10 cellular contexts compared by ENCODE assay signal in genomic region chr3:194322701-194323174, GRCh38. TPM values are rescaled to one million over a fixed set of nuclear protein-coding genes. Genes with fewer than 3 reads are reported as not detected.
DNase-seq lines count a peak whose midpoint lies in the region; TF ChIP-seq lines count a peak whose summit lies in the region.
"Had no signal": no experiment of that assay in that cellular context is flagged by ENCODE, and none has a peak within 500 bp of the region (broad histone marks: within the 10 kb centered on the region; RNA-seq: fewer than 3 reads in every experiment).

No MANE protein-coding gene starts in this region.

- no peak overlapping the region for H3K9ac ChIP-seq in neuronal stem cell (ENCODE audit: low read depth, low read length, poor library complexity)
- H3K9ac ChIP-seq: KMS-11 had no signal

- H3K27me3 ChIP-seq in neuronal stem cell (ENCODE audit: control insufficient read depth in 3 of 3, insufficient read depth in 3 of 3, low read depth in 1 of 3, low read length in 3 of 3) = peaks cover 0 to 17% (median 3%) of the 10 kb centered on the region in 3 experiments
- H3K27me3 ChIP-seq in thyroid gland = no peaks in the 10 kb centered on the region
- H3K27me3 ChIP-seq in dorsolateral prefrontal cortex = peaks cover 0 to 16% (median 0%) of the 10 kb centered on the region in 45 donors

- peak overlapping the region; percentile 16 for H3K23ac ChIP-seq in neuronal stem cell (ENCODE audit: low read depth, low read length, poor library complexity)

- no peak overlapping the region for H3K14ac ChIP-seq in neuronal stem cell (ENCODE audit: low read length)

- no peak overlapping the region for H3K27ac ChIP-seq in neuronal stem cell (replicated peaks; ENCODE audit: low read length)
- no peak overlapping the region for H3K27ac ChIP-seq in thyroid gland
- no peak overlapping the region for H3K27ac ChIP-seq in dorsolateral prefrontal cortex
- H3K27ac ChIP-seq: 22Rv1, KMS-11 had no signal

- no peak overlapping the region for H3K4me2 ChIP-seq in neuronal stem cell (ENCODE audit: insufficient read depth, low read length, poor library complexity, severe bottlenecking)
- H3K4me2 ChIP-seq: KMS-11 had no signal

- no peak overlapping the region for H2BK5ac ChIP-seq in neuronal stem cell (ENCODE audit: low read length)

- H3K4me1 ChIP-seq in neuronal stem cell (ENCODE audit: control insufficient read depth in 2 of 2, insufficient read depth in 1 of 2, low read depth in 1 of 2, low read length in 2 of 2) (peaks cover 6 to 9% of the 10 kb centered on the region in 2 donors), thyroid gland (peaks cover 10 to 13% of the 10 kb centered on the region in 2 donors)

- TF ChIP-seq CTCF in thyroid gland (IDR thresholded peaks at IDR 0.05) (no peak), dorsolateral prefrontal cortex (IDR thresholded peaks at IDR 0.05 in 54 of 56, conservative IDR thresholded peaks at IDR 0.05 in 2 of 56; ENCODE audit: low read depth in 1 of 56, partially characterized antibody in 56 of 56) (no peak)

- peak overlapping the region; percentile 10 for H2BK15ac ChIP-seq in neuronal stem cell (ENCODE audit: low read length)

- no peak overlapping the region for H2AFZ ChIP-seq in neuronal stem cell (ENCODE audit: low read length)

- H3K36me3 ChIP-seq in neuronal stem cell (replicated peaks in 1 of 2; ENCODE audit: control insufficient read depth in 2 of 2, insufficient read depth in 2 of 2, low read length in 2 of 2) (peaks cover 0 to 8% of the 10 kb centered on the region in 2 donors), thyroid gland (no peaks in the 10 kb centered on the region)

- no peak overlapping the region for H4K91ac ChIP-seq in neuronal stem cell (ENCODE audit: low read depth, low read length, poor library complexity)

- no peak overlapping the region for H3K4me3 ChIP-seq in neuronal stem cell (ENCODE audit: low read length in 2 of 2)
- no peak overlapping the region for H3K4me3 ChIP-seq in thyroid gland (replicated peaks in 1 of 3)
- H3K4me3 ChIP-seq in dorsolateral prefrontal cortex = no peak overlapping the region

- H3K4ac ChIP-seq in neuronal stem cell (ENCODE audit: low read length) = no peak overlapping the region

- peak; percentile 30 for DNase-seq in DMS 273 (lab: John Stamatoyannopoulos, UW; ENCODE audit: unreplicated experiment)
- no peak for DNase-seq in DMS 273 treated with DMSO at 0.1 percent for 48 hours (lab: John Stamatoyannopoulos, UW)
- DNase-seq in HK-2 (ENCODE audit: unreplicated experiment) = peak; percentile 70
- peak; percentile 56 for DNase-seq in amniotic epithelial cell (ENCODE audit: low read depth)
- no peak for DNase-seq in neuronal stem cell (ENCODE audit: low spot score)
- DNase-seq in activated effector memory CD4-positive, alpha-beta T cell treated with Interleukin-2 at 50 U/mL for 16 hours = no peak
- DNase-seq in thyroid gland = no peak
- DNase-seq in dorsolateral prefrontal cortex = no peak

- peaks cover 30 to 34% of the 10 kb centered on the region in 2 donors for H3K9me3 ChIP-seq in neuronal stem cell (replicated peaks in 1 of 2; ENCODE audit: control insufficient read depth in 2 of 2, insufficient read depth in 1 of 2, low read depth in 1 of 2, low read length in 2 of 2)
- no peaks in the 10 kb centered on the region for H3K9me3 ChIP-seq in thyroid gland

- no peak overlapping the region for H4K8ac ChIP-seq in neuronal stem cell (ENCODE audit: low read depth, low read length)

- H3K18ac ChIP-seq in neuronal stem cell (ENCODE audit: low read length) = peak overlapping the region; percentile 74

- no peak overlapping the region for H2AK5ac ChIP-seq in neuronal stem cell (ENCODE audit: low read depth, low read length)

- no peak for TF ChIP-seq POLR2A in thyroid gland (IDR thresholded peaks at IDR 0.05)

- peaks cover 8% of the 10 kb centered on the region for H3K79me1 ChIP-seq in neuronal stem cell (ENCODE audit: low read depth, low read length)

- no CpG with 5 or more reads among the region's 17 CpGs for WGBS in neuronal stem cell (ENCODE audit: extremely low coverage in 2 of 2, insufficient read length in 2 of 2, insufficient replicate concordance in 1 of 2), 2 donors
- 84 to 85% methylated on average over 17 of the region's 17 CpGs for WGBS in thyroid gland, 2 donors

- intact Hi-C loops in thyroid gland (cut with DNase I) (no loop called here), dorsolateral prefrontal cortex (cut with DNase I) (no loop called here)

- H2BK12ac ChIP-seq in neuronal stem cell (ENCODE audit: low read length) = peak overlapping the region; percentile 41

- H2BK120ac ChIP-seq in neuronal stem cell (ENCODE audit: low read depth, low read length) = no peak overlapping the region

RNA-seq across cellular contexts. Expression of gene CPN2, which starts 28.4 kb away (rescaled TPM):
- polyA plus RNA-seq in neuronal stem cell (2013, experiment 1 of 2) = not detected
- not detected for polyA plus RNA-seq in neuronal stem cell (2013, experiment 2 of 2)
- total RNA-seq in thyroid gland (not detected), dorsolateral prefrontal cortex (not detected)

RNA-seq across cellular contexts. Expression of gene LRRC15, which starts 46.8 kb away (rescaled TPM):
- 0.01 TPM for polyA plus RNA-seq in neuronal stem cell (2013, experiment 1 of 2)
- polyA plus RNA-seq in neuronal stem cell (2013, experiment 2 of 2) = 0.01 TPM
- 1 to 10 TPM in 3 of 4 donors, under 1 TPM in 1; 0.79 to 6.7 (median 1.4) TPM for total RNA-seq in thyroid gland
- total RNA-seq in dorsolateral prefrontal cortex = under 1 TPM in 7 of 120 experiments, not detected in 113; 0.06 to 0.18 (median 0.07) TPM

Comparison
In these comparisons a context has a peak if more than half of its experiments do, and no peak if none do; other contexts are left out.
1. DNase-seq: peak in DMS 273 (single experiment), HK-2 (single experiment) and amniotic epithelial cell (single experiment); none in DMS 273 treated with DMSO at 0.1 percent for 48 hours (single experiment), neuronal stem cell (single experiment), activated effector memory CD4-positive, alpha-beta T cell treated with Interleukin-2 at 50 U/mL for 16 hours (single experiment), thyroid gland (0 of 2) and dorsolateral prefrontal cortex (0 of 10).